In genomic region chr5:148336704-148337435, GRCh38 we compare ENCODE assay signal across 14 cellular contexts. TPM values are rescaled to one million over a fixed set of nuclear protein-coding genes. Genes with fewer than 3 reads are reported as not detected.
DNase-seq lines count a peak whose midpoint lies in the region; ATAC-seq, FAIRE-seq and TF ChIP-seq lines count a peak whose summit lies in the region.
"Had no signal": no experiment of that assay in that cellular context is flagged by ENCODE, and none has a peak within 500 bp of the region (broad histone marks: within the 10 kb centered on the region; RNA-seq: fewer than 3 reads in every experiment).

No MANE protein-coding gene starts in this region.

- no peak for TF ChIP-seq RAD21 in H1 (IDR thresholded peaks at IDR 0.05 in 1 of 2, conservative IDR thresholded peaks at IDR 0.05 in 1 of 2; ENCODE audit: low read depth in 2 of 2, low read length in 2 of 2)

- no peak overlapping the region for H3K27ac ChIP-seq in H1 (ENCODE audit: low read depth, low read length)
- no peak overlapping the region for H3K27ac ChIP-seq in stomach
- H3K27ac ChIP-seq in mesendoderm (ENCODE audit: low read depth, low read length) = no peak overlapping the region
- H3K27ac ChIP-seq: coronary artery had no signal

- POLR2A ChIA-PET in H1 (lab: Charles Lee; ENCODE audit: partially characterized antibody) = no interaction called here

- H3K14ac ChIP-seq in H1 (ENCODE audit: insufficient read length) = no peak overlapping the region

- H3K4me2 ChIP-seq in H1 (ENCODE audit: insufficient read depth in 1 of 2, low read depth in 2 of 2, low read length in 2 of 2) = no peak overlapping the region
- H3K4me2 ChIP-seq in mesendoderm (ENCODE audit: low read length) = no peak overlapping the region

- no peaks in the 10 kb centered on the region for H3K23me2 ChIP-seq in H1 (ENCODE audit: low read depth, low read length)

- H4K5ac ChIP-seq in H1 (ENCODE audit: insufficient read length, low read depth, low read length) (no peak overlapping the region), mesendoderm (ENCODE audit: low read length) (no peak overlapping the region)

- intact Hi-C loops in stomach (cut with DNase I; ENCODE audit: low total_unique reads) = no loop called here

- H2BK5ac ChIP-seq in H1 (ENCODE audit: low read depth, low read length) (no peak overlapping the region), mesendoderm (ENCODE audit: low read length) (no peak overlapping the region)

- no peak overlapping the region for H3K4ac ChIP-seq in H1 (replicated peaks; ENCODE audit: insufficient read length, low read depth, low read length)
- H3K4ac ChIP-seq in mesendoderm (ENCODE audit: low read depth, low read length) = no peak overlapping the region

- DNase-seq in GM12891 (ENCODE audit: insufficient read length, low spot score) (no peak), H1 (ENCODE audit: low read depth in 1 of 2, low spot score in 2 of 2) (no peak), stomach (no peak), mesendoderm (no peak), NCI-H1436 (lab: John Stamatoyannopoulos, UW) (no peak), NCI-H1048 (lab: John Stamatoyannopoulos, UW) (no peak)
- DNase-seq: MM.1S; posterior cingulate gyrus; stimulated activated CD4-positive, alpha-beta T cell treated with anti-CD3 and anti-CD28 coated beads, Interleukin-2, amount 100 ng/mL, for 24 hours; T-helper 17 cell had no signal

- H2BK12ac ChIP-seq in H1 (ENCODE audit: low read depth, low read length) = no peak overlapping the region

- no peaks in the 10 kb centered on the region for H4K20me1 ChIP-seq in H1 (replicated peaks in 1 of 2; ENCODE audit: control insufficient read depth in 1 of 2, insufficient read depth in 2 of 2, low read length in 2 of 2)

- CTCF ChIA-PET in H1 (lab: Charles Lee; ENCODE audit: partially characterized antibody) = interaction anchor here (0.6 to 1.6 kb wide), 6 partner anchors 10 to 150 kb away, joined by 3 to 4 read pairs (median 3); no protein-coding TSS in a partner anchor

- H4K8ac ChIP-seq in H1 (ENCODE audit: extremely low read depth, insufficient read depth, low read length) (no peak overlapping the region), mesendoderm (ENCODE audit: low read depth, low read length) (no peak overlapping the region)

- no peak overlapping the region for H3K56ac ChIP-seq in H1 (replicated peaks; ENCODE audit: insufficient read length, low read depth, low read length)
- no peak overlapping the region for H3K56ac ChIP-seq in mesendoderm (ENCODE audit: low read length)

- no peaks in the 10 kb centered on the region for H3K36me3 ChIP-seq in H1 (ENCODE audit: control insufficient read depth in 2 of 4, insufficient read depth in 4 of 4, low read length in 3 of 4)
- H3K36me3 ChIP-seq in stomach = no peaks in the 10 kb centered on the region
- no peaks in the 10 kb centered on the region for H3K36me3 ChIP-seq in mesendoderm (ENCODE audit: control insufficient read depth, insufficient read depth, low read length)

- ATAC-seq in GM21619 (IDR thresholded peaks at IDR 0.05; ENCODE audit: unreplicated experiment) (peak; percentile 81), HG03469 (IDR thresholded peaks at IDR 0.05; ENCODE audit: unreplicated experiment) (peak; percentile 92)
- ATAC-seq: T-helper 17 cell had no signal

- no peaks in the 10 kb centered on the region for H3K9me3 ChIP-seq in H1 (ENCODE audit: insufficient read depth in 2 of 2, low read depth in 1 of 2, low read length in 1 of 2)
- H3K9me3 ChIP-seq in stomach = no peaks in the 10 kb centered on the region

- no peak overlapping the region for H4K91ac ChIP-seq in H1 (replicated peaks; ENCODE audit: insufficient read length, low read length)

- TF ChIP-seq POLR2A in GM12891 (IDR thresholded peaks at IDR 0.05; ENCODE audit: low read depth, low read length) = no peak
- no peak for TF ChIP-seq POLR2A in H1 (IDR thresholded peaks at IDR 0.05; ENCODE audit: control extremely low read depth in 1 of 2, low read depth in 2 of 2, low read length in 2 of 2)
- no peak for TF ChIP-seq POLR2A in stomach (IDR thresholded peaks at IDR 0.05)

- H3K4me3 ChIP-seq in H1 (ENCODE audit: extremely low read depth in 1 of 4, insufficient read depth in 2 of 4, low read depth in 3 of 4, low read length in 4 of 4) (no peak overlapping the region), stomach (no peak overlapping the region), mesendoderm (ENCODE audit: low read length) (no peak overlapping the region)
- H3K4me3 ChIP-seq: coronary artery, lung had no signal

- H2AFZ ChIP-seq in H1 (ENCODE audit: low read length) = no peak overlapping the region

- H3K18ac ChIP-seq in H1 (ENCODE audit: extremely low read depth, low read length) (no peak overlapping the region), mesendoderm (ENCODE audit: low read length) (no peak overlapping the region)

- H3K27me3 ChIP-seq in H1 (replicated peaks in 1 of 4; ENCODE audit: control insufficient read depth in 3 of 4, extremely low read depth in 1 of 4, insufficient read depth in 3 of 4, low read length in 3 of 4) = no peaks in the 10 kb centered on the region
- no peaks in the 10 kb centered on the region for H3K27me3 ChIP-seq in stomach
- no peaks in the 10 kb centered on the region for H3K27me3 ChIP-seq in mesendoderm (ENCODE audit: insufficient read depth, low read length, poor library complexity)

- TF ChIP-seq EP300 in H1 (IDR thresholded peaks at IDR 0.05; ENCODE audit: borderline replicate concordance in 1 of 2, low read depth in 2 of 2, low read length in 2 of 2) (no peak), stomach (IDR thresholded peaks at IDR 0.05) (no peak)

- H2BK15ac ChIP-seq in H1 (ENCODE audit: low read length) (no peak overlapping the region), mesendoderm (replicated peaks; ENCODE audit: low read depth) (no peak overlapping the region)

- H2AK5ac ChIP-seq in H1 (ENCODE audit: low read depth, low read length) (no peak overlapping the region), mesendoderm (ENCODE audit: low read length) (no peak overlapping the region)

- H3K23ac ChIP-seq in H1 (ENCODE audit: insufficient read length) = no peak overlapping the region
- H3K23ac ChIP-seq in mesendoderm (ENCODE audit: low read length) = no peak overlapping the region

- no peak for FAIRE-seq in GM12891 (lab: Jason Lieb, UNC)
- peak; percentile 50 for FAIRE-seq in H1 (lab: Jason Lieb, UNC)

- H3K9ac ChIP-seq in H1 (replicated peaks in 1 of 4; ENCODE audit: extremely low read depth in 1 of 4, low read depth in 3 of 4, low read length in 3 of 4) (no peak overlapping the region), mesendoderm (ENCODE audit: low read length) (no peak overlapping the region)

- TF ChIP-seq CTCF in H1 (IDR thresholded peaks at IDR 0.05; ENCODE audit: control extremely low read depth in 1 of 3, insufficient read depth in 1 of 3, low read depth in 1 of 3, low read length in 3 of 3) = no peak
- no peak for TF ChIP-seq CTCF in stomach (IDR thresholded peaks at IDR 0.05)

- H2BK120ac ChIP-seq in H1 (replicated peaks; ENCODE audit: low read depth, low read length) = no peak overlapping the region
- no peak overlapping the region for H2BK120ac ChIP-seq in mesendoderm (ENCODE audit: low read depth, low read length)

- H3K79me2 ChIP-seq in H1 (ENCODE audit: control insufficient read depth in 1 of 2, insufficient read depth in 2 of 2, low read length in 2 of 2) (no peaks in the 10 kb centered on the region), mesendoderm (ENCODE audit: control insufficient read depth, insufficient read depth, low read length) (no peaks in the 10 kb centered on the region)

- no peak overlapping the region for H2BK20ac ChIP-seq in H1 (ENCODE audit: low read length)

- no peaks in the 10 kb centered on the region for H3K4me1 ChIP-seq in H1 (replicated peaks in 1 of 4; ENCODE audit: control insufficient read depth in 3 of 4, insufficient read depth in 4 of 4, low read length in 3 of 4)
- H3K4me1 ChIP-seq in stomach = no peaks in the 10 kb centered on the region
- no peaks in the 10 kb centered on the region for H3K4me1 ChIP-seq in mesendoderm (ENCODE audit: control insufficient read depth, low read depth, low read length)

- H3K79me1 ChIP-seq in H1 (ENCODE audit: low read depth, low read length) = no peaks in the 10 kb centered on the region
- H3K79me1 ChIP-seq in mesendoderm (ENCODE audit: low read length) = no peaks in the 10 kb centered on the region

- 100% methylated on average over 3 of the region's 3 CpGs; no CpG with 5 or more reads in 1 of the 2 experiments for WGBS in H1 (ENCODE audit: extremely low coverage in 1 of 2, insufficient coverage in 1 of 2, insufficient read length in 1 of 2, insufficient replicate concordance in 2 of 2, low coverage in 1 of 2, low lambda C conversion rate in 2 of 2, missing lambda C conversion rate in 1 of 2), 2 experiments
- WGBS in stomach, 5 donors = 77 to 88% (median 86%) methylated on average over 3 of the region's 3 CpGs
- no CpG with 5 or more reads among the region's 3 CpGs for WGBS in mesendoderm (ENCODE audit: extremely low coverage, insufficient coverage, low lambda C conversion rate)

RNA-seq across cellular contexts. Expression of gene SPINK9, which starts 1.5 kb away (rescaled TPM):
- not detected for polyA plus RNA-seq in GM12891 (2012; ENCODE audit: low read depth, missing spikeins)
- total RNA-seq in H1 (2021; fragmentation: NEBNext Ultra II Directional; extraction: Animal tissue kit (Norgen Biotek cat#: 25700)) = not detected in 2 replicates
- polyA plus RNA-seq in H1 (2011; rRNA removed) = not detected in 2 replicates
- not detected for polyA plus RNA-seq in H1 (2011; cell fraction: cytosol; rRNA removed)
- polyA plus RNA-seq in H1 (2011; cell fraction: nucleus; rRNA removed) = not detected
- not detected in 4 replicates for polyA plus RNA-seq in H1 (2012, experiment 1 of 2)
- polyA plus RNA-seq in H1 (2012, experiment 2 of 2) = not detected
- not detected for polyA plus RNA-seq in H1 (2013, experiment 1 of 2)
- polyA plus RNA-seq in H1 (2013, experiment 2 of 2) = not detected
- not detected in 2 replicates for polyA minus RNA-seq in H1 (2011; rRNA and poly(A)+ RNA removed)
- not detected for polyA minus RNA-seq in H1 (2011; cell fraction: cytosol; rRNA and poly(A)+ RNA removed)
- polyA minus RNA-seq in H1 (2011; cell fraction: nucleus; rRNA and poly(A)+ RNA removed) = not detected
- total RNA-seq in stomach = not detected
- polyA plus RNA-seq in stomach = not detected
- not detected for polyA plus RNA-seq in mesendoderm (2013, experiment 1 of 2)
- not detected for polyA plus RNA-seq in mesendoderm (2013, experiment 2 of 2)
- total RNA-seq: lung, T-helper 17 cell had no signal
- polyA plus RNA-seq: lung had no signal

RNA-seq across cellular contexts. Expression of gene SPINK7, which starts 24.6 kb away (rescaled TPM):
- polyA plus RNA-seq in GM12891 (2012; ENCODE audit: low read depth, missing spikeins) = not detected
- total RNA-seq in H1 (2021; fragmentation: NEBNext Ultra II Directional; extraction: Animal tissue kit (Norgen Biotek cat#: 25700)) = not detected in 2 replicates
- polyA plus RNA-seq in H1 (2011; rRNA removed) (not detected in 2 replicates), stomach (10 to 100 TPM in 1 of 3 donors, 1 to 10 TPM in 1, not detected in 1; 4.9 to 55.8 TPM)
- not detected for polyA plus RNA-seq in H1 (2011; cell fraction: cytosol; rRNA removed)
- not detected for polyA plus RNA-seq in H1 (2011; cell fraction: nucleus; rRNA removed)
- polyA plus RNA-seq in H1 (2012, experiment 1 of 2) = not detected in 4 replicates
- polyA plus RNA-seq in H1 (2012, experiment 2 of 2) = not detected
- polyA plus RNA-seq in H1 (2013, experiment 1 of 2) = not detected
- not detected for polyA plus RNA-seq in H1 (2013, experiment 2 of 2)
- not detected in 2 replicates for polyA minus RNA-seq in H1 (2011; rRNA and poly(A)+ RNA removed)
- not detected for polyA minus RNA-seq in H1 (2011; cell fraction: cytosol; rRNA and poly(A)+ RNA removed)
- not detected for polyA minus RNA-seq in H1 (2011; cell fraction: nucleus; rRNA and poly(A)+ RNA removed)
- not detected for total RNA-seq in stomach
- polyA plus RNA-seq in mesendoderm (2013, experiment 1 of 2) = not detected
- not detected for polyA plus RNA-seq in mesendoderm (2013, experiment 2 of 2)
- total RNA-seq: lung, T-helper 17 cell had no signal
- polyA plus RNA-seq: lung had no signal

RNA-seq across cellular contexts. Expression of gene FBXO38, which starts 46.9 kb away (rescaled TPM):
- 12.7 TPM for polyA plus RNA-seq in GM12891 (2012; ENCODE audit: low read depth, missing spikeins)
- 31.5 and 34.3 TPM in 2 replicates for total RNA-seq in H1 (2021; fragmentation: NEBNext Ultra II Directional; extraction: Animal tissue kit (Norgen Biotek cat#: 25700))
- 9.0 and 9.1 TPM in 2 replicates for polyA plus RNA-seq in H1 (2011; rRNA removed)
- 12.1 TPM for polyA plus RNA-seq in H1 (2011; cell fraction: cytosol; rRNA removed)
- polyA plus RNA-seq in H1 (2011; cell fraction: nucleus; rRNA removed) = 21.2 TPM
- polyA plus RNA-seq in H1 (2012, experiment 1 of 2) = 12.5 to 26.5 TPM (median 16.4 TPM) in 4 replicates
- 0.92 TPM for polyA plus RNA-seq in H1 (2012, experiment 2 of 2)
- polyA plus RNA-seq in H1 (2013, experiment 1 of 2) = 17.1 TPM
- polyA plus RNA-seq in H1 (2013, experiment 2 of 2) = 16.6 TPM
- 68.1 and 103 TPM in 2 replicates for polyA minus RNA-seq in H1 (2011; rRNA and poly(A)+ RNA removed)
- 32.5 TPM for polyA minus RNA-seq in H1 (2011; cell fraction: cytosol; rRNA and poly(A)+ RNA removed)
- 121 TPM for polyA minus RNA-seq in H1 (2011; cell fraction: nucleus; rRNA and poly(A)+ RNA removed)
- 100 to 1,000 TPM in 2 of 5 donors, 10 to 100 TPM in 3; 16.3 to 119 (median 45.5) TPM for total RNA-seq in stomach
- 10 to 100 TPM; 10.7 to 15.6 (median 11.4) TPM for polyA plus RNA-seq in stomach
- polyA plus RNA-seq in mesendoderm (2013, experiment 1 of 2) = 20.4 TPM
- polyA plus RNA-seq in mesendoderm (2013, experiment 2 of 2) = 20.4 TPM
